Comparison of ENCODE assay signal across 8 cellular contexts in the genomic region with DNA sequence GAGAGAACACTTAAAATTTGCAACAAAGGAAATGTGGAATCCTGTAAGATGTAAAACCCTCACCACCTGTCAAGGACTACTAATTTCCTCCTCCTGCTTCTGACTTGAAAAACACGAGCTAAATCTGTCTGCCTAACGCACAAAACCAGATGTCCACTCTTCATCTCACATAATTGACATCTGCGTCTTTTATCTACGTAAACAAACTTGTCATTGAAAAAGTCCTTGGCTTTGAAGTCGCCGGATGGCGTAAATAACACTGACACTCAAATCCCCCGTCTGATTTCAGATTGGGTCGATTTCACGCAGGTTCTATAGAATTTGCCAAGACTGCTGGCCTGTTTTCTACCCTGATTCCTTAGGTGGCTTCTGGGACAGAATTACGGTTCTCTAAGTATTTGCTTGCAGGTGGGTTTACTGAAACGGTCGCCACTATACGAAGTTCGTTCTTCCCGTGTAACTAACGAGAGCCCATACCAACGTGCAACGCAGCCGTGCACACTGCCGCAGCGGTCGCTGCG. TPM values are rescaled to one million over a fixed set of nuclear protein-coding genes. Genes with fewer than 3 reads are reported as not detected.
DNase-seq lines count a peak whose midpoint lies in the region; ATAC-seq and TF ChIP-seq lines count a peak whose summit lies in the region.

No MANE protein-coding gene starts in this region.

- dilution Hi-C loops in mammary epithelial cell (cut with HindIII; ENCODE audit: low sequenced_read_pairs) = no loop called here

- H3K36me3 ChIP-seq in HAP-1 (replicated peaks) (no peaks in the 10 kb centered on the region; the same call in 1 of the 2 replicates), mammary epithelial cell (ENCODE audit: insufficient read depth, low read length) (no peaks in the 10 kb centered on the region), lower lobe of right lung (peaks cover 3% of the 10 kb centered on the region), urinary bladder (ENCODE audit: insufficient read depth) (no peaks in the 10 kb centered on the region)

- TSS peak; percentile 26 for BruUV-seq in mammary epithelial cell (replicated peaks; lab: Mats Ljungman, UMichigan)

- peak in 1 of 2 donors; percentile 1 for ATAC-seq in lower lobe of right lung

- H3K79me2 ChIP-seq in mammary epithelial cell (ENCODE audit: insufficient read depth, low read length) = peaks cover 46% of the 10 kb centered on the region

- in situ Hi-C loops in HAP-1 (cut with MboI; ENCODE audit: low sequenced_read_pairs) (loop anchor here (10.0 kb wide), 1 partner anchor 189 kb away; a partner anchor contains a TSS), mammary epithelial cell (cut with MboI; ENCODE audit: low sequenced_read_pairs in 2 of 2) (no loop called here), ACHN (cut with HindIII; ENCODE audit: low pct_ligation_motif_present, low pct_unique_long_range_greater_than_20kb, low sequenced_read_pairs) (no loop called here)

- H2AFZ ChIP-seq in mammary epithelial cell (ENCODE audit: low read depth, low read length) = peak overlapping the region; percentile 99

- H3K27ac ChIP-seq in mammary epithelial cell (ENCODE audit: insufficient read depth, low read depth, low read length) = peak overlapping the region; percentile 47
- H3K27ac ChIP-seq in lower lobe of right lung = peak overlapping the region; percentile 95
- peak overlapping the region; percentile 71 for H3K27ac ChIP-seq in urinary bladder (ENCODE audit: low read depth)

- H3K9me3 ChIP-seq in HAP-1 = no peaks in the 10 kb centered on the region
- H3K9me3 ChIP-seq in mammary epithelial cell (replicated peaks; ENCODE audit: insufficient read depth, low read length) = no peaks in the 10 kb centered on the region
- H3K9me3 ChIP-seq in lower lobe of right lung = no peaks in the 10 kb centered on the region

- 0% methylated on average over 11 of the region's 24 CpGs for WGBS in mammary epithelial cell (ENCODE audit: low coverage, missing lambda C conversion rate)
- under 1% methylated on average over 24 of the region's 24 CpGs for WGBS in urinary bladder

- DNase-seq in HAP-1 (ENCODE audit: low spot score in 2 of 2) = no peak
- peak; percentile 87 for DNase-seq in NCI-H2171 treated with DMSO at 0.1 percent for 48 hours (lab: John Stamatoyannopoulos, UW)
- no peak for DNase-seq in mammary epithelial cell
- DNase-seq in lower lobe of right lung = no peak
- no peak for DNase-seq in mucosa of gallbladder (ENCODE audit: low spot score)
- DNase-seq in ACHN = no peak

- intact Hi-C loops in mammary epithelial cell (cut with micrococcal nuclease) = loop anchor here (5.0 kb wide), 3 partner anchors 82 to 262 kb away; a partner anchor contains a TSS
- intact Hi-C loops in lower lobe of right lung (cut with DNase I) = no loop called here

- H3K27me3 ChIP-seq in HAP-1 (ENCODE audit: low read depth) = no peaks in the 10 kb centered on the region
- H3K27me3 ChIP-seq in mammary epithelial cell (ENCODE audit: insufficient read depth, low read length) = no peaks in the 10 kb centered on the region
- H3K27me3 ChIP-seq in lower lobe of right lung (ENCODE audit: low read depth) = no peaks in the 10 kb centered on the region

- H4K20me1 ChIP-seq in mammary epithelial cell (ENCODE audit: insufficient read depth, low read length) = no peaks in the 10 kb centered on the region

- H3K4me3 ChIP-seq in GM12875 (ENCODE audit: low read depth, low read length) = peak overlapping the region; percentile 94
- H3K4me3 ChIP-seq in HAP-1 = peak overlapping the region; percentile 83
- peak overlapping the region; percentile 86 to 93 (median 93) for H3K4me3 ChIP-seq in mammary epithelial cell (replicated peaks in 1 of 3; ENCODE audit: insufficient read depth in 1 of 3, low read depth in 2 of 3, low read length in 3 of 3)
- peak overlapping the region; percentile 93 for H3K4me3 ChIP-seq in lower lobe of right lung
- peak overlapping the region; percentile 83 for H3K4me3 ChIP-seq in urinary bladder (ENCODE audit: low read depth, low read length)

- H3K9ac ChIP-seq in mammary epithelial cell (ENCODE audit: insufficient read depth, low read length) = peak overlapping the region; percentile 68

- peak overlapping the region; percentile 91 for H3K4me2 ChIP-seq in mammary epithelial cell (ENCODE audit: insufficient read depth, low read depth, low read length)

- TF ChIP-seq CTCF in GM12875 (IDR thresholded peaks at IDR 0.05; ENCODE audit: borderline replicate concordance, insufficient read depth, low read depth, low read length) (no peak), mammary epithelial cell (conservative IDR thresholded peaks at IDR 0.05 in 1 of 2, IDR thresholded peaks at IDR 0.05 in 1 of 2; ENCODE audit: extremely low read depth in 1 of 2, insufficient read depth in 1 of 2, low read depth in 1 of 2, low read length in 2 of 2) (no peak), lower lobe of right lung (IDR thresholded peaks at IDR 0.05) (no peak)

- CTCF ChIA-PET in mammary epithelial cell (lab: Charles Lee; ENCODE audit: low non-redundant PET) = interaction anchor here (0.6 kb wide), 1 partner anchor 15 kb away, joined by 3 read pairs; a partner anchor contains a TSS

- H3K4me1 ChIP-seq in HAP-1 (peaks cover 19% of the 10 kb centered on the region), mammary epithelial cell (ENCODE audit: insufficient read depth, low read length) (peaks cover 9% of the 10 kb centered on the region), lower lobe of right lung (peaks cover 30% of the 10 kb centered on the region), urinary bladder (ENCODE audit: insufficient read depth) (no peaks in the 10 kb centered on the region)

RNA-seq across cellular contexts. Expression of a gene that starts 0.5 kb away (rescaled TPM):
- total RNA-seq in mammary epithelial cell (10 to 100 TPM; 23.6 to 28.8 TPM), lower lobe of right lung (21.3 TPM), urinary bladder (67.7 TPM), mucosa of gallbladder (16.3 TPM)
- polyA plus RNA-seq in mammary epithelial cell (25.8 TPM), urinary bladder (41.2 TPM)
- 6.7 TPM for polyA minus RNA-seq in mammary epithelial cell

RNA-seq across cellular contexts. Expression of a gene that starts 15.2 kb away (rescaled TPM):
- total RNA-seq in mammary epithelial cell (100 to 1,000 TPM in 1 of 2 donors, 10 to 100 TPM in 1; 30.2 to 118 TPM), lower lobe of right lung (65.3 TPM), urinary bladder (60.7 TPM), mucosa of gallbladder (115 TPM)
- polyA plus RNA-seq in mammary epithelial cell (168 TPM), urinary bladder (113 TPM)
- 3.2 TPM for polyA minus RNA-seq in mammary epithelial cell

RNA-seq across cellular contexts. Expression of a gene that starts 15.7 kb away (rescaled TPM):
- 100 to 1,000 TPM; 143 to 350 TPM for total RNA-seq in mammary epithelial cell
- polyA plus RNA-seq in mammary epithelial cell = 214 TPM
- 549 TPM for polyA minus RNA-seq in mammary epithelial cell
- 150 TPM for total RNA-seq in lower lobe of right lung
- total RNA-seq in urinary bladder = 143 TPM
- 158 TPM for polyA plus RNA-seq in urinary bladder
- 221 TPM for total RNA-seq in mucosa of gallbladder
